1 cellular context compared by ENCODE assay signal in genomic region chr1:36153476-36153875, GRCh38.
TF ChIP-seq lines count a peak whose summit lies in the region.

No MANE protein-coding gene starts in this region.

TF ChIP-seq in GM23338, 12 proteins besides CTCF, POLR2A, EP300 and RAD21 (continued from another document):
- TF ChIP-seq ZNF462 (CRISPR knock-in tag; IDR thresholded peaks at IDR 0.05) (no peak), REST (IDR thresholded peaks at IDR 0.05; ENCODE audit: unreplicated experiment) (no peak), CREB1 (CRISPR knock-in tag; IDR thresholded peaks at IDR 0.05; ENCODE audit: low read depth) (no peak), NANOG (IDR thresholded peaks at IDR 0.05; ENCODE audit: borderline replicate concordance) (no peak)
